ENCODE assay signal across 1 cellular context in the genomic region with DNA sequence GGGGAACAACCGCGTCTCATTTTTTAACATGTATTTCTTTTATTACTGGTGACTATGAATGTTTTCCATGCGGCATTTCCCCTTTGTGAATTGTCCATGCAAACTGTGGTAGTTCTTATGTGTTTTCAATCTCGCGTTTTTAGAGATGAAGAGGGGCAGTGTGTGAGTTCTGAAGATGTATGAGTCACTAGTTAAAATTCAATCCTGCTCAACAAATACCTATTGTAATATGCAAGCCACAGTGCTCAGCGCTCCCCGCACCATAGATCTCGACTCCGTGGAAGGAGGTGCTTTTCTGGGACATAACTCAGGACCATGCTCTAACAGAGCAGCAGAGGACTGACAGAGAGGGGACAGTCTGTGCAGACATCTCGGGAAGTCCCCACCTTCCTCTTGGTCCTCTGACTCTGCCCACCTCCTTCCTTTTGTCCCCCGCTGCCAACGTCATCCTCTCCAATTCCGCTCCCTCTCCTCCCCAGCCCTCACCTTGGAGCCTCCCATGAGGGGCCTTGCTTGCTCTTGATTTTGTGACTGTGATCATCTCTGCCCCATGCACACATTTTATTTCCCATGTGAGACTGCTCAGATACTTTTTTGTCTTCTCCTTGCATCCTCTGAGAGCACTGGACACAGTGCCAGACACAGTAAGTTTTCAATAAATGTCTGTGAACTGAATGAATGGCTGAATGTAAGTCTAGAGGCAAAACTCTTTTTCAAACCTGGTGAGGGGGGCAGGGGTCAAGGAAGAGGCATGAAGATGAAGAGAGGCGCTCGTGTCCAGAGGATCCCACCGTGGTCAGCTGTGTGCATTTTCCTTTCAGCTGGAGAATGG.
A peak's percentile ranks its signal among the peaks of the same experiment; 100 is the strongest.
TF ChIP-seq lines count a peak whose summit lies in the region.

No MANE protein-coding gene starts in this region.

TF ChIP-seq in HepG2, 621 proteins besides CTCF, POLR2A, EP300 and RAD21 (continued from another document and continues in another):
- TF ChIP-seq STAT6 (CRISPR knock-in tag; IDR thresholded peaks at IDR 0.05; ENCODE audit: borderline replicate concordance) (0 out of 2 replicates have a peak, but pooled peaks have one; percentile 67), ZNF644 (CRISPR knock-in tag; IDR thresholded peaks at IDR 0.05; ENCODE audit: low read depth) (no peak), RFXANK (CRISPR knock-in tag; IDR thresholded peaks at IDR 0.05) (0 out of 2 replicates have a peak, but pooled peaks have one; percentile 68), ZNF264 (CRISPR knock-in tag; IDR thresholded peaks at IDR 0.05) (no peak), ZNF709 (CRISPR knock-in tag; IDR thresholded peaks at IDR 0.05) (no peak), ZNF205 (CRISPR knock-in tag; IDR thresholded peaks at IDR 0.05) (peak; percentile 76; the same call in 1 of the 2 replicates), ZNF776 (CRISPR knock-in tag; IDR thresholded peaks at IDR 0.05) (no peak), MED1 (CRISPR knock-in tag; IDR thresholded peaks at IDR 0.05) (peak; percentile 66; the same call in 1 of the 2 replicates), ETV5 (CRISPR knock-in tag; IDR thresholded peaks at IDR 0.05; ENCODE audit: borderline replicate concordance) (peak; percentile 53), SALL2 (CRISPR knock-in tag; IDR thresholded peaks at IDR 0.05) (no peak), KLF9 (CRISPR knock-in tag; IDR thresholded peaks at IDR 0.05; ENCODE audit: low read depth) (peak; percentile 82; the same call in 1 of the 2 replicates), ZNF792 (CRISPR knock-in tag; IDR thresholded peaks at IDR 0.05) (0 out of 2 replicates have a peak, but pooled peaks have one; percentile 33), ZNF761 (CRISPR knock-in tag; conservative IDR thresholded peaks at IDR 0.05) (no peak), ZBTB38 (CRISPR knock-in tag; IDR thresholded peaks at IDR 0.05) (peak; percentile 43; the same call in 1 of the 2 replicates), GPN1 (CRISPR knock-in tag; IDR thresholded peaks at IDR 0.05; ENCODE audit: borderline replicate concordance) (no peak), NCOA1 (CRISPR knock-in tag; IDR thresholded peaks at IDR 0.05) (0 out of 2 replicates have a peak, but pooled peaks have one; percentile 74), NONO (IDR thresholded peaks at IDR 0.05) (no peak), NONO (CRISPR knock-in tag; conservative IDR thresholded peaks at IDR 0.05) (0 out of 2 replicates have a peak, but pooled peaks have one; percentile 44), HOMEZ (CRISPR knock-in tag; IDR thresholded peaks at IDR 0.05; ENCODE audit: low read depth) (0 out of 2 replicates have a peak, but pooled peaks have one; percentile 38), ELK4 (CRISPR knock-in tag; IDR thresholded peaks at IDR 0.05; ENCODE audit: borderline replicate concordance) (no peak), ZMAT3 (CRISPR knock-in tag; conservative IDR thresholded peaks at IDR 0.05) (peak; percentile 46; the same call in 1 of the 2 replicates), ZSCAN29 (CRISPR knock-in tag; conservative IDR thresholded peaks at IDR 0.05) (peak; percentile 81; the same call in 1 of the 2 replicates), DBP (CRISPR knock-in tag; IDR thresholded peaks at IDR 0.05; ENCODE audit: not compliant biosample characterization) (no peak), SP1 (IDR thresholded peaks at IDR 0.05) (no peak), SP1 (CRISPR knock-in tag; IDR thresholded peaks at IDR 0.05) (0 out of 2 replicates have a peak, but pooled peaks have one; percentile 18), ZNF614 (CRISPR knock-in tag; IDR thresholded peaks at IDR 0.05; ENCODE audit: borderline replicate concordance) (peak; percentile 86), HES4 (CRISPR knock-in tag; IDR thresholded peaks at IDR 0.05; ENCODE audit: borderline replicate concordance) (no peak), KAT7 (CRISPR knock-in tag; IDR thresholded peaks at IDR 0.05; ENCODE audit: borderline replicate concordance) (peak; percentile 69; the same call in 1 of the 2 replicates), ZMYM4 (CRISPR knock-in tag; IDR thresholded peaks at IDR 0.05) (peak; percentile 77; the same call in 1 of the 2 replicates), ZNF18 (CRISPR knock-in tag; IDR thresholded peaks at IDR 0.05; ENCODE audit: insufficient replicate concordance) (peak; percentile 36), ZSCAN31 (CRISPR knock-in tag; IDR thresholded peaks at IDR 0.05; ENCODE audit: low read depth) (0 out of 2 replicates have a peak, but pooled peaks have one; percentile 21), REST (IDR thresholded peaks at IDR 0.05; ENCODE audit: borderline replicate concordance in 1 of 2, low read depth in 1 of 2, low read length in 2 of 2) (peak in 1 of 2 experiments; percentile 44; a peak in 1 of 4 replicates), SRSF9 (IDR thresholded peaks at IDR 0.05; ENCODE audit: borderline replicate concordance, insufficient read depth, low read depth, low read length, poor library complexity, severe bottlenecking) (no peak), TCF7L2 (IDR thresholded peaks at IDR 0.05; ENCODE audit: low read depth, low read length) (no peak), ZNF331 (CRISPR knock-in tag; IDR thresholded peaks at IDR 0.05) (peak; percentile 39; the same call in 1 of the 2 replicates), SYNCRIP (IDR thresholded peaks at IDR 0.05; ENCODE audit: insufficient read depth, low read depth, low read length) (no peak), PRPF4 (IDR thresholded peaks at IDR 0.05; ENCODE audit: low read depth, low read length, poor library complexity, severe bottlenecking) (no peak), ZFP1 (CRISPR knock-in tag; IDR thresholded peaks at IDR 0.05) (0 out of 2 replicates have a peak, but pooled peaks have one; percentile 41), BRD4 (CRISPR knock-in tag; IDR thresholded peaks at IDR 0.05) (peak; percentile 44; the same call in 1 of the 2 replicates), CHD2 (IDR thresholded peaks at IDR 0.05; ENCODE audit: low read depth, low read length) (peak; percentile 94), ZNF543 (CRISPR knock-in tag; IDR thresholded peaks at IDR 0.05) (0 out of 2 replicates have a peak, but pooled peaks have one; percentile 35), FOXA3 (CRISPR knock-in tag; IDR thresholded peaks at IDR 0.05) (peak; percentile 50; the same call in 1 of the 2 replicates), ZNF513 (CRISPR knock-in tag; conservative IDR thresholded peaks at IDR 0.05) (no peak)
- TF ChIP-seq, protein P1, sequence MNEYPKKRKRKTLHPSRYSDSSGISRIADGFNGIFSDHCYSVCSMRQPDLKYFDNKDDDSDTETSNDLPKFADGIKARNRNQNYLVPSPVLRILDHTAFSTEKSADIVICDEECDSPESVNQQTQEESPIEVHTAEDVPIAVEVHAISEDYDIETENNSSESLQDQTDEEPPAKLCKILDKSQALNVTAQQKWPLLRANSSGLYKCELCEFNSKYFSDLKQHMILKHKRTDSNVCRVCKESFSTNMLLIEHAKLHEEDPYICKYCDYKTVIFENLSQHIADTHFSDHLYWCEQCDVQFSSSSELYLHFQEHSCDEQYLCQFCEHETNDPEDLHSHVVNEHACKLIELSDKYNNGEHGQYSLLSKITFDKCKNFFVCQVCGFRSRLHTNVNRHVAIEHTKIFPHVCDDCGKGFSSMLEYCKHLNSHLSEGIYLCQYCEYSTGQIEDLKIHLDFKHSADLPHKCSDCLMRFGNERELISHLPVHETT (CRISPR knock-in tag; conservative IDR thresholded peaks at IDR 0.05) = no peak
